In the genomic region with DNA sequence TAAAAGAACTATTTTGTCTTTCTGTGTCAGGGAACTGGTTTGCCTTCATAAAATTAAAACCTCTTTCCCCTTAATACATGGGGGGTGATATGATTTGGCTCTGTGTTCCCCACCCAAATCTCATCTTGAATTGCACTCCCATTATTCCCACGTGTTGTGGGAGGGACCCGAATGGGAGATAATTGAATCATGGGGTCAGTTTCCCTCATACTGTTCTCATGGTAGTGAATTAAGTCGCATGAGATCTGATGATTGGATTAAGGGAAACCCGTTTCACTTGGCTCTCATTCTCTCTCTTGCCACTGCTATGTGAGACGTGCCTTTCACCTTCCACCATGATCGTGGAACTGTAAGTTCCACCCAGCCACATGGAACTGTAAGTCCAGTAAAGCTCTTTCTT, we compare ENCODE assay signal across 9 cellular contexts.
"Had no signal": no experiment of that assay in that cellular context is flagged by ENCODE, and none has a peak within 500 bp of the region (broad histone marks: within the 10 kb centered on the region; RNA-seq: fewer than 3 reads in every experiment).

No MANE protein-coding gene starts in this region.

- DNase-seq: GOT3, H7, HFFc6 had no signal

- ATAC-seq: HCT116, HepG2 had no signal

- H3K36me3 ChIP-seq: HAP-1 had no signal

- H3K27me3 Mint-ChIP-seq: IgD-negative memory B cell had no signal

- H3K4me3 Mint-ChIP-seq: HFFc6, IgD-negative memory B cell had no signal

- H3K4me3 ChIP-seq: GM23248, HAP-1 had no signal

- H3K27ac Mint-ChIP-seq: HFFc6, IgD-negative memory B cell had no signal

- H2AFZ ChIP-seq: GM23248 had no signal

- H3K9me3 Mint-ChIP-seq: HFFc6 had no signal

- H3K4me1 Mint-ChIP-seq: IgD-negative memory B cell had no signal

- H3K9me3 ChIP-seq: HAP-1 had no signal

- H3K27ac ChIP-seq: GM23248, HL-60 had no signal

- H3K9ac ChIP-seq: GM23248 had no signal
